In genomic region chr16:66509576-66509975, GRCh38 we compare ENCODE assay signal across 23 cellular contexts. TPM values are rescaled to one million over a fixed set of nuclear protein-coding genes. Genes with fewer than 3 reads are reported as not detected.
A peak's percentile ranks its signal among the peaks of the same experiment; 100 is the strongest.
DNase-seq lines count a peak whose midpoint lies in the region; ATAC-seq and TF ChIP-seq lines count a peak whose summit lies in the region.
"Had no signal": no experiment of that assay in that cellular context is flagged by ENCODE, and none has a peak within 500 bp of the region (broad histone marks: within the 10 kb centered on the region; RNA-seq: fewer than 3 reads in every experiment).

No MANE protein-coding gene starts in this region.

- ATAC-seq in thoracic aorta (ENCODE audit: insufficient number of reproducible peaks, low FRiP score, low read depth) (no peak), HG02763 (IDR thresholded peaks at IDR 0.05; ENCODE audit: unreplicated experiment) (no peak)
- ATAC-seq: foreskin keratinocyte; natural killer cell treated with Interleukin-12 subunit alpha and Interleukin-12 subunit beta and Interleukin-15 and Interleukin-18, amount 100 ng/mL, for 72 hours had no signal

- no peak overlapping the region for H3K4ac ChIP-seq in neuronal stem cell (ENCODE audit: low read length)

- CTCF ChIA-PET in mammary epithelial cell (lab: Charles Lee; ENCODE audit: low non-redundant PET) = interaction anchor here (1.3 kb wide), 1 partner anchor 99 kb away, joined by 5 read pairs; no protein-coding TSS in a partner anchor

- no peaks in the 10 kb centered on the region for H3K79me2 ChIP-seq in mammary epithelial cell (ENCODE audit: insufficient read depth, low read length)

- H3K14ac ChIP-seq in neuronal stem cell (ENCODE audit: low read length) = peak overlapping the region; percentile 42

- H2BK12ac ChIP-seq in neuronal stem cell (ENCODE audit: low read length) = no peak overlapping the region

- DNase-seq in Peyer's patch (peak; percentile 14 to 40 (median 31)), mammary epithelial cell (no peak), neuronal stem cell (ENCODE audit: low spot score) (no peak), thoracic aorta (ENCODE audit: low spot score) (no peak), T-helper 9 cell (no peak), SIG-M5 (lab: John Stamatoyannopoulos, UW) (no peak)
- DNase-seq: activated CD4-positive, alpha-beta T cell treated with anti-CD3 and anti-CD28 coated beads for 48 hours; activated naive CD8-positive, alpha-beta T cell treated with anti-CD3 and anti-CD28 coated beads for 36 hours; C1 segment of cervical spinal cord; effector CD8-positive, alpha-beta T cell; erythroblast; foreskin keratinocyte; left lung; MV-4-11; NCI-H146; NCI-H524 treated with DMSO at 0.1 percent for 48 hours; SK-N-SH; stimulated activated CD4-positive, alpha-beta T cell treated with anti-CD3 and anti-CD28 coated beads, Interleukin-15, amount 100 ng/mL, for 24 hours; T-helper 2 cell had no signal

- dilution Hi-C loops in mammary epithelial cell (cut with HindIII; ENCODE audit: low sequenced_read_pairs) = no loop called here

- 100% methylated on average over 3 of the region's 5 CpGs for WGBS in mammary epithelial cell (ENCODE audit: low coverage, missing lambda C conversion rate)
- no CpG with 5 or more reads among the region's 5 CpGs for WGBS in neuronal stem cell (ENCODE audit: extremely low coverage in 2 of 2, insufficient read length in 2 of 2, insufficient replicate concordance in 1 of 2), 2 donors

- in situ Hi-C loops in mammary epithelial cell (cut with MboI; ENCODE audit: low sequenced_read_pairs in 2 of 2) = no loop called here

- H3K27ac ChIP-seq in Peyer's patch (no peak overlapping the region), mammary epithelial cell (ENCODE audit: insufficient read depth, low read depth, low read length) (no peak overlapping the region), neuronal stem cell (replicated peaks; ENCODE audit: low read length) (no peak overlapping the region), thoracic aorta (peak overlapping the region; percentile 70 to 94)
- H3K27ac ChIP-seq: foreskin keratinocyte, parathyroid adenoma had no signal

- no peaks in the 10 kb centered on the region for H4K20me1 ChIP-seq in mammary epithelial cell (ENCODE audit: insufficient read depth, low read length)

- peaks cover 0 to 14% (median 0%) of the 10 kb centered on the region in 3 donors for H3K36me3 ChIP-seq in Peyer's patch
- H3K36me3 ChIP-seq in mammary epithelial cell (ENCODE audit: insufficient read depth, low read length) = no peaks in the 10 kb centered on the region
- H3K36me3 ChIP-seq in neuronal stem cell (replicated peaks in 1 of 2; ENCODE audit: control insufficient read depth in 2 of 2, insufficient read depth in 2 of 2, low read length in 2 of 2) = peaks cover 2 to 39% of the 10 kb centered on the region in 2 donors
- no peaks in the 10 kb centered on the region for H3K36me3 ChIP-seq in thoracic aorta
- H3K36me3 ChIP-seq: left lung, right lobe of liver had no signal

- no peaks in the 10 kb centered on the region for H3K9me3 ChIP-seq in Peyer's patch
- no peaks in the 10 kb centered on the region for H3K9me3 ChIP-seq in mammary epithelial cell (replicated peaks; ENCODE audit: insufficient read depth, low read length)
- H3K9me3 ChIP-seq in neuronal stem cell (replicated peaks in 1 of 2; ENCODE audit: control insufficient read depth in 2 of 2, insufficient read depth in 1 of 2, low read depth in 1 of 2, low read length in 2 of 2) = no peaks in the 10 kb centered on the region
- H3K9me3 ChIP-seq in thoracic aorta = no peaks in the 10 kb centered on the region
- H3K9me3 ChIP-seq: left lung, right lobe of liver, SK-N-SH had no signal

- BruUV-seq in mammary epithelial cell (replicated peaks; lab: Mats Ljungman, UMichigan) = TSS peak; percentile 22

- no peak overlapping the region for H3K23ac ChIP-seq in neuronal stem cell (ENCODE audit: low read depth, low read length, poor library complexity)

- TF ChIP-seq CTCF in Peyer's patch (IDR thresholded peaks at IDR 0.05) = no peak
- no peak for TF ChIP-seq CTCF in mammary epithelial cell (conservative IDR thresholded peaks at IDR 0.05 in 1 of 2, IDR thresholded peaks at IDR 0.05 in 1 of 2; ENCODE audit: extremely low read depth in 1 of 2, insufficient read depth in 1 of 2, low read depth in 1 of 2, low read length in 2 of 2)
- no peak for TF ChIP-seq CTCF in thoracic aorta (IDR thresholded peaks at IDR 0.05)

- H3K4me2 ChIP-seq in mammary epithelial cell (ENCODE audit: insufficient read depth, low read depth, low read length) (no peak overlapping the region), neuronal stem cell (ENCODE audit: insufficient read depth, low read length, poor library complexity, severe bottlenecking) (no peak overlapping the region)
- H3K4me2 ChIP-seq: SK-N-SH had no signal

- TF ChIP-seq POLR2A in Peyer's patch (IDR thresholded peaks at IDR 0.05) = no peak

- peak overlapping the region; percentile 73 for H3K18ac ChIP-seq in neuronal stem cell (ENCODE audit: low read length)

- intact Hi-C loops in mammary epithelial cell (cut with micrococcal nuclease) = loop anchor here (2.0 kb wide), 1 partner anchor 43 kb away; the partner anchor contains the start of gene CKLF

- no peaks in the 10 kb centered on the region for H3K79me1 ChIP-seq in neuronal stem cell (ENCODE audit: low read depth, low read length)

- no peak overlapping the region for H4K8ac ChIP-seq in neuronal stem cell (ENCODE audit: low read depth, low read length)

- H2BK5ac ChIP-seq in neuronal stem cell (ENCODE audit: low read length) = no peak overlapping the region

- no peak overlapping the region for H2AFZ ChIP-seq in mammary epithelial cell (ENCODE audit: low read depth, low read length)
- H2AFZ ChIP-seq in neuronal stem cell (ENCODE audit: low read length) = no peak overlapping the region
- H2AFZ ChIP-seq: parathyroid adenoma had no signal

- no peak overlapping the region for H2BK120ac ChIP-seq in neuronal stem cell (ENCODE audit: low read depth, low read length)

- no peak overlapping the region for H3K4me3 ChIP-seq in Peyer's patch
- no peak overlapping the region for H3K4me3 ChIP-seq in mammary epithelial cell (replicated peaks in 1 of 3; ENCODE audit: insufficient read depth in 1 of 3, low read depth in 2 of 3, low read length in 3 of 3)
- H3K4me3 ChIP-seq in neuronal stem cell (ENCODE audit: low read length in 2 of 2) = peak overlapping the region in 1 of 2 donors; percentile 65
- H3K4me3 ChIP-seq in thoracic aorta = no peak overlapping the region
- H3K4me3 ChIP-seq: left lung, right lobe of liver had no signal

- peaks cover 0 to 8% (median 3%) of the 10 kb centered on the region in 4 donors for H3K4me1 ChIP-seq in Peyer's patch
- H3K4me1 ChIP-seq in mammary epithelial cell (ENCODE audit: insufficient read depth, low read length) = peaks cover 61% of the 10 kb centered on the region
- peaks cover 16 to 22% of the 10 kb centered on the region in 2 donors for H3K4me1 ChIP-seq in neuronal stem cell (ENCODE audit: control insufficient read depth in 2 of 2, insufficient read depth in 1 of 2, low read depth in 1 of 2, low read length in 2 of 2)
- peaks cover 51 to 73% of the 10 kb centered on the region in 2 donors for H3K4me1 ChIP-seq in thoracic aorta (ENCODE audit: control insufficient read depth in 1 of 2, low read depth in 2 of 2)

- H3K9ac ChIP-seq in mammary epithelial cell (ENCODE audit: insufficient read depth, low read length) (no peak overlapping the region), neuronal stem cell (ENCODE audit: low read depth, low read length, poor library complexity) (peak overlapping the region; percentile 34)
- H3K9ac ChIP-seq: parathyroid adenoma, SK-N-SH had no signal

- H3K27me3 ChIP-seq in Peyer's patch (no peaks in the 10 kb centered on the region), mammary epithelial cell (ENCODE audit: insufficient read depth, low read length) (no peaks in the 10 kb centered on the region), neuronal stem cell (ENCODE audit: control insufficient read depth in 3 of 3, insufficient read depth in 3 of 3, low read depth in 1 of 3, low read length in 3 of 3) (no peaks in the 10 kb centered on the region), thoracic aorta (replicated peaks; ENCODE audit: insufficient read depth) (no peaks in the 10 kb centered on the region)
- H3K27me3 ChIP-seq: foreskin keratinocyte, left lung, right lobe of liver had no signal

- no peak overlapping the region for H4K91ac ChIP-seq in neuronal stem cell (ENCODE audit: low read depth, low read length, poor library complexity)

- H2BK15ac ChIP-seq in neuronal stem cell (ENCODE audit: low read length) = no peak overlapping the region

- no peak overlapping the region for H2AK5ac ChIP-seq in neuronal stem cell (ENCODE audit: low read depth, low read length)

RNA-seq across cellular contexts. Expression of gene TK2, which starts 40.3 kb away (rescaled TPM):
- 10 to 100 TPM; 22.8 to 33.1 (median 27.1) TPM for total RNA-seq in Peyer's patch
- 10 to 100 TPM; 34.4 to 41.2 TPM for total RNA-seq in mammary epithelial cell
- 15.7 TPM for polyA plus RNA-seq in mammary epithelial cell
- polyA minus RNA-seq in mammary epithelial cell = 26.2 TPM
- 3.4 TPM for polyA plus RNA-seq in neuronal stem cell (2013, experiment 1 of 2)
- 3.4 TPM for polyA plus RNA-seq in neuronal stem cell (2013, experiment 2 of 2)
- 10 to 100 TPM; 41.7 to 55.5 TPM for total RNA-seq in thoracic aorta

RNA-seq across cellular contexts. Expression of gene CKLF, which starts 42.8 kb away (rescaled TPM):
- total RNA-seq in Peyer's patch = 10 to 100 TPM in 3 of 4 donors, 1 to 10 TPM in 1; 7.5 to 47.1 (median 22.2) TPM
- 10 to 100 TPM; 26.8 to 46.6 TPM for total RNA-seq in mammary epithelial cell
- polyA plus RNA-seq in mammary epithelial cell = 108 TPM
- polyA minus RNA-seq in mammary epithelial cell = 17.3 TPM
- polyA plus RNA-seq in neuronal stem cell (2013, experiment 1 of 2) = 37.5 TPM
- 41.1 TPM for polyA plus RNA-seq in neuronal stem cell (2013, experiment 2 of 2)
- total RNA-seq in thoracic aorta = 10 to 100 TPM; 23.4 to 39.8 TPM

RNA-seq across cellular contexts. Expression of gene CMTM1, which starts 56.7 kb away (rescaled TPM):
- total RNA-seq in Peyer's patch = 1 to 10 TPM in 3 of 4 donors, not detected in 1; 1.4 to 3.6 (median 2.1) TPM
- 1 to 10 TPM; 2.7 to 2.8 TPM for total RNA-seq in mammary epithelial cell
- 1.5 TPM for polyA plus RNA-seq in mammary epithelial cell
- polyA minus RNA-seq in mammary epithelial cell = not detected
- 3.8 TPM for polyA plus RNA-seq in neuronal stem cell (2013, experiment 1 of 2)
- 4.4 TPM for polyA plus RNA-seq in neuronal stem cell (2013, experiment 2 of 2)
- total RNA-seq in thoracic aorta = 1 to 10 TPM in 1 of 2 donors, under 1 TPM in 1; 0.81 to 7.5 TPM

Comparison
In these comparisons a context has a peak if more than half of its experiments do, and no peak if none do; other contexts are left out.
1. DNase-seq: peak in Peyer's patch (3 of 3); none in mammary epithelial cell (single experiment), neuronal stem cell (single experiment), thoracic aorta (single experiment), T-helper 9 cell (single experiment) and SIG-M5 (single experiment).
2. H3K27ac ChIP-seq: peak in thoracic aorta (2 of 2); none in Peyer's patch (0 of 4), mammary epithelial cell (single experiment) and neuronal stem cell (single experiment).